Comparison of ENCODE assay signal across 8 cellular contexts in the genomic region with DNA sequence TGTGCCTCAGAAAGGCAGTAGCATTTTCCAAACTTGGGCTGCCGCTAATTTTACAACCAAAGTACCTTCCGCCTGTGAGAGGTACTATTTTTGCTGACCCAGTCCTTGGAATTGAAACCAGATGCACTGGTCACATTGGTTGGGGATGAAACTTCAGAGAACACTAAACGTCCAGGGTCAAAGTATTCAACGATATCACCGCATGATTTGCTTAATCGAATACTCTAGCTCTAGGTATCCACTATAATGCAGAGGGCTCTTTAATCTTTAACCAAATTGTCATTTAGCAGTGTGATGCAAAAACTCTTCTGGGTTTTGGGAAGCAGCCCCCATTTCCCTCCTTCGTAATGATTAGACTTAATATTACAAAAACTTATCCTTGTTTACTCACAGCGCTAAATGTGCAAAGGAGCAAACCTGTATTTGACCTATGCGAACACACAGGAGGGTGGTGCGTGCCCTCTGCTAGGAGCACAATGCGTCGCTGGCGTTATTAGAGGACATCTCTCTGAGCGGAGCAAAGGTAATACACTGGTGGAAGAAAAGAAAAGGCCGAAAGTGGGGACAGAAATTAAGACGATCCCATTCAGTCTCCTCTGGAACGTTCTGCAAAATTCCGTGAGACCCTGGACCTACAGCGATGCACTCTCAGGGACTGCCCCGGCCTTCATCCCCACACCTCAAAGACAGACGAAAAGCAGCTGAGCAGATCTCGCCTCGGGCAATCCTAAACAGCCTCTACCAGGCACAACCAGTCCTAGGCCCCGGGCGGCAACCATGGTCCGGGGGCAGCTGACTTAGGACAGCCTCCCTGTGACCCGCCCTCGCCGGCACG. TPM values are rescaled to one million over a fixed set of nuclear protein-coding genes. Genes with fewer than 3 reads are reported as not detected.
DNase-seq lines count a peak whose midpoint lies in the region; ATAC-seq and TF ChIP-seq lines count a peak whose summit lies in the region.

No MANE protein-coding gene starts in this region.

- TF ChIP-seq POLR2A in breast epithelium (IDR thresholded peaks at IDR 0.05): no peak

- no peaks in the 10 kb centered on the region for H3K36me3 ChIP-seq in breast epithelium

- peak overlapping the region; percentile 80 for H3K4me3 Mint-ChIP-seq in stimulated activated naive CD8-positive, alpha-beta T cell treated with anti-CD3 and anti-CD28 coated beads, Interleukin-15, Interleukin-2, amounts not matched to agents 100 ng/mL and 50 ng/mL, for 24 hours
- H3K4me3 Mint-ChIP-seq in mesothelial cell of epicardium: peak overlapping the region; percentile 79

- H3K36me3 Mint-ChIP-seq in stimulated activated naive CD8-positive, alpha-beta T cell treated with anti-CD3 and anti-CD28 coated beads, Interleukin-15, Interleukin-2, amounts not matched to agents 100 ng/mL and 50 ng/mL, for 24 hours (ENCODE audit: low read depth): no peaks in the 10 kb centered on the region
- H3K36me3 Mint-ChIP-seq in mesothelial cell of epicardium: peaks cover 3% of the 10 kb centered on the region

- no peak overlapping the region for H3K27ac Mint-ChIP-seq in stimulated activated naive CD8-positive, alpha-beta T cell treated with anti-CD3 and anti-CD28 coated beads, Interleukin-15, Interleukin-2, amounts not matched to agents 100 ng/mL and 50 ng/mL, for 24 hours
- H3K27ac Mint-ChIP-seq in mesothelial cell of epicardium: peak overlapping the region; percentile 75

- TF ChIP-seq CTCF in breast epithelium (IDR thresholded peaks at IDR 0.05) (no peak), mesothelial cell of epicardium (IDR thresholded peaks at IDR 0.05; ENCODE audit: unreplicated experiment) (no peak)

- H3K27ac ChIP-seq in breast epithelium: peak overlapping the region; percentile 77 to 80

- peaks cover 20% of the 10 kb centered on the region for H3K4me1 Mint-ChIP-seq in stimulated activated naive CD8-positive, alpha-beta T cell treated with anti-CD3 and anti-CD28 coated beads, Interleukin-15, Interleukin-2, amounts not matched to agents 100 ng/mL and 50 ng/mL, for 24 hours (ENCODE audit: low read depth)
- H3K4me1 Mint-ChIP-seq in mesothelial cell of epicardium: peaks cover 52% of the 10 kb centered on the region

- ATAC-seq in stimulated activated naive CD8-positive, alpha-beta T cell treated with anti-CD3 and anti-CD28 coated beads, Interleukin-15, Interleukin-2, amounts not matched to agents 100 U/mL and 50 U/mL, for 24 hours: no peak
- ATAC-seq in HG03439 (IDR thresholded peaks at IDR 0.05; ENCODE audit: unreplicated experiment): no peak

- H3K9me3 ChIP-seq in breast epithelium: peaks cover 6 to 8% of the 10 kb centered on the region in 2 donors

- no peaks in the 10 kb centered on the region for H3K27me3 ChIP-seq in breast epithelium

- H3K4me1 ChIP-seq in breast epithelium: peaks cover 5 to 12% of the 10 kb centered on the region in 2 donors

- intact Hi-C loops in breast epithelium (cut with DNase I; ENCODE audit: low total_unique reads): no loop called here

- H3K27me3 Mint-ChIP-seq in stimulated activated naive CD8-positive, alpha-beta T cell treated with anti-CD3 and anti-CD28 coated beads, Interleukin-15, Interleukin-2, amounts not matched to agents 100 ng/mL and 50 ng/mL, for 24 hours: no peaks in the 10 kb centered on the region
- no peaks in the 10 kb centered on the region for H3K27me3 Mint-ChIP-seq in mesothelial cell of epicardium (ENCODE audit: low read depth)

- no peaks in the 10 kb centered on the region for H3K9me3 Mint-ChIP-seq in stimulated activated naive CD8-positive, alpha-beta T cell treated with anti-CD3 and anti-CD28 coated beads, Interleukin-15, Interleukin-2, amounts not matched to agents 100 ng/mL and 50 ng/mL, for 24 hours
- peaks cover 4% of the 10 kb centered on the region for H3K9me3 Mint-ChIP-seq in mesothelial cell of epicardium

- H3K4me3 ChIP-seq in breast epithelium: peak overlapping the region; percentile 65 to 87 (median 72)

- no peak for DNase-seq in stimulated activated naive CD8-positive, alpha-beta T cell treated with anti-CD3 and anti-CD28 coated beads, Interleukin-15, Interleukin-2, amounts not matched to agents 100 U/mL and 50 U/mL, for 24 hours
- DNase-seq in breast epithelium (ENCODE audit: low spot score in 2 of 2) (no peak), mesothelial cell of epicardium (ENCODE audit: low spot score in 2 of 2, unreplicated experiment in 2 of 2) (no peak), AG08396 (ENCODE audit: low spot score) (no peak), HCEC 1CT (no peak), GM03348 (ENCODE audit: low spot score) (no peak)

RNA-seq across cellular contexts. Expression of a gene that starts 0.9 kb away (rescaled TPM):
- total RNA-seq in breast epithelium (10 to 100 TPM in 2 of 3 donors, 1 to 10 TPM in 1; 6.4 to 32.5 (median 10.5) TPM), mesothelial cell of epicardium (18.0 to 21.8 TPM (median 20.1 TPM) in 3 replicates)
